10 cellular contexts compared by ENCODE assay signal in the genomic region with DNA sequence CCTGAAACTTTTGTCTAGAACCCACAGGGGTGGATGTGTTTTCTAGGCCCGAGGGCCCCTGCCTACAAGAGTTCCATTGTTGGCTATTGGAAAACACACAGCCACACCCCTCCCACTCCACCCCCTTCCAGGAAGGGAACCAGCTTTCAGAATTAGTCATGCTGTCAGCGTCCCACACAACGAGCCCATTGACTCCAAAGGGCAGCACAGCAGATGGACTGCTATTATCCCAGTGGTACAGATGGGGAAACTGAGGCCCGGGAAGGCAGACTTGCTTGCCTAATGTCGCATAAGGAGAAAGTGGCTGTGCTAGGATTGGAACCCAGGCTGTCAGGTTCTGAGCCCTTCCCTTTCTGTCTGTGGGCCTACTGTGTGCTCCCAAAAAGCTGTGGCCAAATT. TPM values are rescaled to one million over a fixed set of nuclear protein-coding genes. Genes with fewer than 3 reads are reported as not detected.
DNase-seq lines count a peak whose midpoint lies in the region; ATAC-seq and TF ChIP-seq lines count a peak whose summit lies in the region.
"Had no signal": no experiment of that assay in that cellular context is flagged by ENCODE, and none has a peak within 500 bp of the region (broad histone marks: within the 10 kb centered on the region; RNA-seq: fewer than 3 reads in every experiment).

No MANE protein-coding gene starts in this region.

- peaks cover 7% of the 10 kb centered on the region for H3K9me3 Mint-ChIP-seq in activated T-helper 2 cell treated with anti-CD3 and anti-CD28 coated beads, Interferon-gamma antibody, Interleukin-2, Interleukin-4, amounts not matched to agents 10 μg/mL and 5 μg/mL and 100 μg/mL, durations not matched to agents 14 hours and 24 hours and 36 hours
- H3K9me3 Mint-ChIP-seq: CD4-positive, alpha-beta T cell had no signal

- peaks cover 10% of the 10 kb centered on the region for H3K4me1 Mint-ChIP-seq in activated T-helper 2 cell treated with anti-CD3 and anti-CD28 coated beads, Interferon-gamma antibody, Interleukin-2, Interleukin-4, amounts not matched to agents 10 μg/mL and 5 μg/mL and 100 μg/mL, durations not matched to agents 14 hours and 24 hours and 36 hours (ENCODE audit: low read depth)

- no peak for TF ChIP-seq CTCF in mucosa of descending colon (IDR thresholded peaks at IDR 0.05)

- H3K4me3 Mint-ChIP-seq in activated T-helper 2 cell treated with anti-CD3 and anti-CD28 coated beads, Interferon-gamma antibody, Interleukin-2, Interleukin-4, amounts not matched to agents 10 μg/mL and 5 μg/mL and 100 μg/mL, durations not matched to agents 14 hours and 24 hours and 36 hours (ENCODE audit: low read depth) = no peak overlapping the region
- H3K4me3 Mint-ChIP-seq: CD4-positive, alpha-beta T cell had no signal

- ATAC-seq in esophagus mucosa = peak; percentile 81
- ATAC-seq in mucosa of descending colon = peak; percentile 88
- no peak for ATAC-seq in HG02852 (IDR thresholded peaks at IDR 0.05; ENCODE audit: unreplicated experiment)

- no peak overlapping the region for H3K4me3 ChIP-seq in mucosa of descending colon

- peaks cover 15% of the 10 kb centered on the region for H3K4me1 ChIP-seq in mucosa of descending colon (ENCODE audit: low read depth)

- H3K36me3 Mint-ChIP-seq in activated T-helper 2 cell treated with anti-CD3 and anti-CD28 coated beads, Interferon-gamma antibody, Interleukin-2, Interleukin-4, amounts not matched to agents 10 μg/mL and 5 μg/mL and 100 μg/mL, durations not matched to agents 14 hours and 24 hours and 36 hours (ENCODE audit: low read depth) = no peaks in the 10 kb centered on the region

- H3K27ac Mint-ChIP-seq in activated T-helper 2 cell treated with anti-CD3 and anti-CD28 coated beads, Interferon-gamma antibody, Interleukin-2, Interleukin-4, amounts not matched to agents 10 μg/mL and 5 μg/mL and 100 μg/mL, durations not matched to agents 14 hours and 24 hours and 36 hours = no peak overlapping the region
- H3K27ac Mint-ChIP-seq: CD4-positive, alpha-beta T cell had no signal

- H3K9me3 ChIP-seq in mucosa of descending colon = no peaks in the 10 kb centered on the region

- peaks cover 3% of the 10 kb centered on the region for H3K27me3 Mint-ChIP-seq in activated T-helper 2 cell treated with anti-CD3 and anti-CD28 coated beads, Interferon-gamma antibody, Interleukin-2, Interleukin-4, amounts not matched to agents 10 μg/mL and 5 μg/mL and 100 μg/mL, durations not matched to agents 14 hours and 24 hours and 36 hours (ENCODE audit: low read depth)
- H3K27me3 Mint-ChIP-seq: CD4-positive, alpha-beta T cell had no signal

- intact Hi-C loops in mucosa of descending colon (cut with DNase I, micrococcal nuclease) = no loop called here
- intact Hi-C loops in activated T-helper 2 cell treated with anti-CD3 and anti-CD28 coated beads, Interferon-gamma antibody, Interleukin-2, Interleukin-4, amounts not matched to agents 10 μg/mL and 5 μg/mL and 100 μg/mL, durations not matched to agents 14 hours and 24 hours and 36 hours (cut with micrococcal nuclease) = no loop called here

- H3K36me3 ChIP-seq in mucosa of descending colon (ENCODE audit: low read depth) = no peaks in the 10 kb centered on the region

- DNase-seq in AG08396 (ENCODE audit: low spot score) (peak; percentile 55), NCI-H226 (peak; percentile 20), mucosa of descending colon (peak in 2 of 3 donors; percentile 61 to 62), Kasumi-1 (lab: John Stamatoyannopoulos, UW) (no peak), NCI-H2227 treated with DMSO at 0.1 percent for 48 hours (lab: John Stamatoyannopoulos, UW) (no peak)
- no peak for DNase-seq in activated T-helper 2 cell treated with anti-CD3 and anti-CD28 coated beads, Interferon-gamma antibody, Interleukin-2, Interleukin-4, amounts not matched to agents 10 μg/mL and 5 μg/mL and 100 μg/mL, durations not matched to agents 14 hours and 24 hours and 36 hours (ENCODE audit: low spot score)
- DNase-seq: CD4-positive, alpha-beta T cell had no signal

RNA-seq across cellular contexts. Expression of gene FXYD3, which starts 8.1 kb away (rescaled TPM):
- total RNA-seq in esophagus mucosa (736 TPM), mucosa of descending colon (1,000 to 10,000 TPM; 1,086 to 3,973 (median 3,185) TPM)
- total RNA-seq in activated T-helper 2 cell treated with anti-CD3 and anti-CD28 coated beads, Interferon-gamma antibody, Interleukin-2, Interleukin-4, amounts not matched to agents 10 μg/mL and 5 μg/mL and 100 μg/mL, durations not matched to agents 14 hours and 24 hours and 36 hours = not detected in 2 replicates
- total RNA-seq: CD4-positive, alpha-beta T cell; dermis microvascular lymphatic vessel endothelial cell had no signal

RNA-seq across cellular contexts. Expression of gene LGI4, which starts 27.3 kb away (rescaled TPM):
- total RNA-seq in esophagus mucosa = 1.4 TPM
- total RNA-seq in mucosa of descending colon = 10 to 100 TPM; 14.1 to 38.8 (median 31.1) TPM
- total RNA-seq in activated T-helper 2 cell treated with anti-CD3 and anti-CD28 coated beads, Interferon-gamma antibody, Interleukin-2, Interleukin-4, amounts not matched to agents 10 μg/mL and 5 μg/mL and 100 μg/mL, durations not matched to agents 14 hours and 24 hours and 36 hours = 0.27 TPM in 1 of 2 replicates, not detected in the other
- total RNA-seq: dermis microvascular lymphatic vessel endothelial cell had no signal

RNA-seq across cellular contexts. Expression of gene FXYD1, which starts 31.1 kb away (rescaled TPM):
- total RNA-seq in esophagus mucosa = 2.1 TPM
- total RNA-seq in mucosa of descending colon = 10 to 100 TPM; 13.3 to 71.0 (median 15.4) TPM
- total RNA-seq in activated T-helper 2 cell treated with anti-CD3 and anti-CD28 coated beads, Interferon-gamma antibody, Interleukin-2, Interleukin-4, amounts not matched to agents 10 μg/mL and 5 μg/mL and 100 μg/mL, durations not matched to agents 14 hours and 24 hours and 36 hours = 0.71 TPM in 1 of 2 replicates, not detected in the other
- total RNA-seq: dermis microvascular lymphatic vessel endothelial cell had no signal

RNA-seq across cellular contexts. Expression of gene FXYD7, which starts 35.5 kb away (rescaled TPM):
- total RNA-seq in esophagus mucosa (not detected), mucosa of descending colon (1 to 10 TPM in 1 of 3 donors, not detected in 2; 1.5 TPM)
- 0.28 TPM in 1 of 2 replicates, not detected in the other for total RNA-seq in activated T-helper 2 cell treated with anti-CD3 and anti-CD28 coated beads, Interferon-gamma antibody, Interleukin-2, Interleukin-4, amounts not matched to agents 10 μg/mL and 5 μg/mL and 100 μg/mL, durations not matched to agents 14 hours and 24 hours and 36 hours
- total RNA-seq: dermis microvascular lymphatic vessel endothelial cell had no signal

RNA-seq across cellular contexts. Expression of gene FXYD5, which starts 47.0 kb away (rescaled TPM):
- total RNA-seq in esophagus mucosa = 114 TPM
- total RNA-seq in mucosa of descending colon = 10 to 100 TPM in 2 of 3 donors, 1 to 10 TPM in 1; 9.1 to 20.8 (median 17.9) TPM
- 257 and 271 TPM in 2 replicates for total RNA-seq in activated T-helper 2 cell treated with anti-CD3 and anti-CD28 coated beads, Interferon-gamma antibody, Interleukin-2, Interleukin-4, amounts not matched to agents 10 μg/mL and 5 μg/mL and 100 μg/mL, durations not matched to agents 14 hours and 24 hours and 36 hours

Comparison
In these comparisons a context has a peak if more than half of its experiments do, and no peak if none do; other contexts are left out.
1. DNase-seq: peak in AG08396 (single experiment), NCI-H226 (single experiment) and mucosa of descending colon (2 of 3); none in activated T-helper 2 cell treated with anti-CD3 and anti-CD28 coated beads, Interferon-gamma antibody, Interleukin-2, Interleukin-4, amounts not matched to agents 10 μg/mL and 5 μg/mL and 100 μg/mL, durations not matched to agents 14 hours and 24 hours and 36 hours (single experiment), Kasumi-1 (0 of 2) and NCI-H2227 treated with DMSO at 0.1 percent for 48 hours (single experiment).
2. RNA of gene FXYD3, which starts 8.1 kb away (total RNA-seq): 1,086 to 3,973 TPM in mucosa of descending colon and 736 TPM in esophagus mucosa (single experiment); not detected in activated T-helper 2 cell treated with anti-CD3 and anti-CD28 coated beads, Interferon-gamma antibody, Interleukin-2, Interleukin-4, amounts not matched to agents 10 μg/mL and 5 μg/mL and 100 μg/mL, durations not matched to agents 14 hours and 24 hours and 36 hours; every median in the first group is over 100 times any median in the second.